ENCODE assay signal across 16 cellular contexts in the genomic region with DNA sequence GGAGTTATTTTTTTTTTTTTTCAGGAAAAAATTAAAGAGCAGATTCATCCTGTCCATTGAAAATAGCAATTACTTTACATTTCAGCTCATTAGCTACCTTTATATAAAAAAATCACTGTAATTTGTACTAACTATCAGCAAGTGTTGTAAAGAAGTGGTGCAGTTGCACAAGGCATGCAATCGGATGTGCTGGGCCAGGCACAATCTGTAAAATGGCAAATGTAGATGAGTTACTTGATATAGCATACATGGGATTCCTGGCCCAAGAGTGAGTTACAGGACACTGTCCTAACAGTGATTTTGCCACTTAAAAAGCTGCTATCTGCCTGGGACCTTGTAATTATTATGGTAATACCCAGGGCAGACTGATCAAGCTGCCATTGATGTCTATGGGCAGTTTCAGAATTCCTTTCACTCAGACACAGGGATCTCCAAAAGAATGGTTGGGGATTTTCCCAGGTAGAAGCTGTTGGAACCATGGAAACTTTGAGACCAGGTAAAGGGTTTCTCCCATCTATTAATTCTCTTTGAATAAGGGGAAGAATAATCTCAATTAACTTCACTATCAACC.
DNase-seq lines count a peak whose midpoint lies in the region; ATAC-seq and TF ChIP-seq lines count a peak whose summit lies in the region.
"Had no signal": no experiment of that assay in that cellular context is flagged by ENCODE, and none has a peak within 500 bp of the region (broad histone marks: within the 10 kb centered on the region; RNA-seq: fewer than 3 reads in every experiment).

No MANE protein-coding gene starts in this region.

- H3K27me3 ChIP-seq in skeletal muscle satellite cell (ENCODE audit: control insufficient read depth, insufficient read depth, low read length) (no peaks in the 10 kb centered on the region), ovary (no peaks in the 10 kb centered on the region)
- H3K27me3 ChIP-seq: cardiac muscle cell had no signal

- ATAC-seq in SK-N-SH treated with all-trans-retinoic acid at 6 μM for 48 hours (peak; percentile 60), HG03565 (IDR thresholded peaks at IDR 0.05; ENCODE audit: unreplicated experiment) (no peak), HG03095 (IDR thresholded peaks at IDR 0.05; ENCODE audit: unreplicated experiment) (no peak)

- H3K27ac ChIP-seq in ovary: no peak overlapping the region
- H3K27ac ChIP-seq: cardiac muscle cell had no signal

- TF ChIP-seq CTCF in fibroblast of pulmonary artery (IDR thresholded peaks at IDR 0.05; ENCODE audit: low read length, missing control alignments) (no peak), ovary (IDR thresholded peaks at IDR 0.05) (no peak)

- WGBS in ovary, 3 donors: 31 to 38% (median 32%) methylated on average over 1 of the region's 1 CpG

- no peak overlapping the region for H3K9ac ChIP-seq in skeletal muscle satellite cell (ENCODE audit: low read depth, low read length)

- H3K4me1 ChIP-seq in skeletal muscle satellite cell (ENCODE audit: control insufficient read depth, insufficient read depth, low read length): peaks cover 14% of the 10 kb centered on the region
- peaks cover 2% of the 10 kb centered on the region for H3K4me1 ChIP-seq in ovary (ENCODE audit: insufficient read depth)

- no peak for TF ChIP-seq POLR2A in ovary (IDR thresholded peaks at IDR 0.05)

- H3K4me3 ChIP-seq in fibroblast of pulmonary artery (replicated peaks; ENCODE audit: low read depth, low read length) (no peak overlapping the region), skeletal muscle satellite cell (ENCODE audit: low read length) (no peak overlapping the region), ovary (no peak overlapping the region)
- H3K4me3 ChIP-seq: cardiac muscle cell had no signal

- TF ChIP-seq EP300 in ovary (IDR thresholded peaks at IDR 0.05): no peak

- H3K36me3 ChIP-seq in skeletal muscle satellite cell (ENCODE audit: insufficient read depth, low read length) (no peaks in the 10 kb centered on the region), ovary (no peaks in the 10 kb centered on the region)
- H3K36me3 ChIP-seq: cardiac muscle cell had no signal

- intact Hi-C loops in ovary (cut with DNase I): no loop called here

- H3K9me3 ChIP-seq in skeletal muscle satellite cell (replicated peaks; ENCODE audit: low read length): no peaks in the 10 kb centered on the region
- no peaks in the 10 kb centered on the region for H3K9me3 ChIP-seq in ovary

- DNase-seq in GM03348 (ENCODE audit: low spot score) (peak; percentile 12), fibroblast of pulmonary artery (ENCODE audit: low read depth) (peak; percentile 17), ovary (no peak)
- DNase-seq in activated CD4-positive, CD25-positive, alpha-beta regulatory T cell (lab: John Stamatoyannopoulos, UW): no peak
- DNase-seq: activated naive CD4-positive, alpha-beta T cell treated with anti-CD3 and anti-CD28 coated beads, Interleukin-2, amount 50 U/mL, for 16 hours; AML-193; DMS153; GOT3; NCI-H1105; stimulated activated naive CD4-positive, alpha-beta T cell; SW 1271 had no signal

- H3K4me2 ChIP-seq in skeletal muscle satellite cell (ENCODE audit: low read length): peak overlapping the region; percentile 75

TF ChIP-seq in SK-N-SH treated with all-trans-retinoic acid at 6 μM for 48 hours, 23 proteins besides CTCF, POLR2A, EP300 and RAD21:
- TF ChIP-seq ZNF565 (CRISPR knock-in tag; conservative IDR thresholded peaks at IDR 0.05; ENCODE audit: low read depth) (no peak), ISL1 (CRISPR knock-in tag; IDR thresholded peaks at IDR 0.05) (0 out of 2 replicates have a peak, but pooled peaks have one; percentile 25), ZFP3 (CRISPR knock-in tag; IDR thresholded peaks at IDR 0.05) (no peak), CSDC2 (CRISPR knock-in tag; IDR thresholded peaks at IDR 0.05) (no peak), ZC3H10 (CRISPR knock-in tag; IDR thresholded peaks at IDR 0.05) (no peak), TCF4 (CRISPR knock-in tag; IDR thresholded peaks at IDR 0.05; ENCODE audit: borderline replicate concordance) (no peak)
TF ChIP-seq in SK-N-SH treated with all-trans-retinoic acid at 6 μM for 48 hours: peak in this region for 1.

Comparison
In these comparisons a context has a peak if more than half of its experiments do, and no peak if none do; other contexts are left out.
1. DNase-seq: peak in GM03348 (single experiment) and fibroblast of pulmonary artery (single experiment); none in ovary (0 of 5) and activated CD4-positive, CD25-positive, alpha-beta regulatory T cell (0 of 4).